ENCODE assay signal across 31 cellular contexts in genomic region chr7:132622081-132622480, GRCh38. TPM values are rescaled to one million over a fixed set of nuclear protein-coding genes. Genes with fewer than 3 reads are reported as not detected.
"Had no signal": no experiment of that assay in that cellular context is flagged by ENCODE, and none has a peak within 500 bp of the region (broad histone marks: within the 10 kb centered on the region; RNA-seq: fewer than 3 reads in every experiment).

No MANE protein-coding gene starts in this region.

- H3K9me3 Mint-ChIP-seq: activated B cell treated with CpG ODN at 0.5 μM for 24 hours; activated CD4-positive, alpha-beta memory T cell treated with anti-CD3 and anti-CD28 coated beads for 36 hours; activated naive CD4-positive, alpha-beta T cell treated with anti-CD3 and anti-CD28 coated beads, Interleukin-2, amount 10 ng/mL, durations not matched to agents 7 days and 5 days; activated naive CD8-positive, alpha-beta T cell treated with anti-CD3 and anti-CD28 coated beads, Interleukin-2, amount 50 U/mL, for 24 hours; central memory CD8-positive, alpha-beta T cell had no signal

- ATAC-seq: activated CD8-positive, alpha-beta memory T cell treated with anti-CD3 and anti-CD28 coated beads, Interleukin-2, amount 10 ng/mL, durations not matched to agents 7 days and 5 days; activated naive CD8-positive, alpha-beta T cell treated with anti-CD3 and anti-CD28 coated beads, Interleukin-2, amount 50 U/mL, for 24 hours; Right ventricle myocardium inferior had no signal

- H3K36me3 Mint-ChIP-seq: activated CD4-positive, alpha-beta memory T cell treated with anti-CD3 and anti-CD28 coated beads for 36 hours; activated CD8-positive, alpha-beta memory T cell treated with anti-CD3 and anti-CD28 coated beads, Interleukin-2, amount 10 ng/mL, durations not matched to agents 7 days and 5 days; activated naive CD4-positive, alpha-beta T cell treated with anti-CD3 and anti-CD28 coated beads, Interleukin-2, amount 10 ng/mL, durations not matched to agents 7 days and 5 days; activated naive CD8-positive, alpha-beta T cell had no signal

- H3K27me3 Mint-ChIP-seq: activated naive CD8-positive, alpha-beta T cell; activated naive CD8-positive, alpha-beta T cell treated with anti-CD3 and anti-CD28 coated beads, Interleukin-2, amount 50 U/mL, for 24 hours had no signal

- H3K27ac Mint-ChIP-seq: activated B cell treated with CpG ODN at 0.5 μM for 24 hours; activated CD4-positive, alpha-beta memory T cell treated with anti-CD3 and anti-CD28 coated beads for 36 hours; activated CD8-positive, alpha-beta memory T cell treated with anti-CD3 and anti-CD28 coated beads, Interleukin-2, amount 10 ng/mL, durations not matched to agents 7 days and 5 days; activated naive CD4-positive, alpha-beta T cell treated with anti-CD3 and anti-CD28 coated beads, Interleukin-2, amount 10 ng/mL, durations not matched to agents 7 days and 5 days; activated naive CD8-positive, alpha-beta T cell; activated naive CD8-positive, alpha-beta T cell treated with anti-CD3 and anti-CD28 coated beads, Interleukin-2, amount 50 U/mL, for 24 hours had no signal

- H3K4me3 ChIP-seq: PC-9 had no signal

- H3K4me3 Mint-ChIP-seq: activated B cell treated with CpG ODN at 0.5 μM for 24 hours; activated CD4-positive, alpha-beta memory T cell treated with anti-CD3 and anti-CD28 coated beads for 36 hours; activated CD8-positive, alpha-beta memory T cell treated with anti-CD3 and anti-CD28 coated beads, Interleukin-2, amount 10 ng/mL, durations not matched to agents 7 days and 5 days; activated naive CD4-positive, alpha-beta T cell treated with anti-CD3 and anti-CD28 coated beads, Interleukin-2, amount 10 ng/mL, durations not matched to agents 7 days and 5 days; activated naive CD8-positive, alpha-beta T cell; activated naive CD8-positive, alpha-beta T cell treated with anti-CD3 and anti-CD28 coated beads, Interleukin-2, amount 50 U/mL, for 24 hours; central memory CD8-positive, alpha-beta T cell had no signal

- DNase-seq: activated B cell treated with CpG ODN at 0.5 μM for 24 hours; activated CD4-positive, alpha-beta memory T cell treated with anti-CD3 and anti-CD28 coated beads for 36 hours; activated CD4-positive, alpha-beta T cell treated with anti-CD3 and anti-CD28 coated beads for 4 hours; activated CD4-positive, alpha-beta T cell treated with anti-CD3 and anti-CD28 coated beads, Interleukin-2, amount 50 U/mL, for 1 hour; activated CD4-positive, CD25-positive, alpha-beta regulatory T cell treated with anti-CD3 and anti-CD28 coated beads, Interleukin-2, amount 50 U/mL, for 72 hours; activated CD8-positive, alpha-beta memory T cell treated with anti-CD3 and anti-CD28 coated beads for 24 hours; activated CD8-positive, alpha-beta memory T cell treated with anti-CD3 and anti-CD28 coated beads, Interleukin-2, amount 10 ng/mL, durations not matched to agents 7 days and 5 days; activated CD8-positive, alpha-beta memory T cell treated with anti-CD3 and anti-CD28 coated beads, Interleukin-2, amount 50 U/mL, for 48 hours; activated effector memory CD4-positive, alpha-beta T cell treated with Interleukin-2 at 50 U/mL for 16 hours; activated naive CD4-positive, alpha-beta T cell treated with anti-CD3 and anti-CD28 coated beads, Interleukin-2, amount 10 ng/mL, durations not matched to agents 7 days and 5 days; activated naive CD8-positive, alpha-beta T cell treated with anti-CD3 and anti-CD28 coated beads, Interleukin-2, amount 50 U/mL, for 24 hours; activated T-cell treated with anti-CD3 and anti-CD28 coated beads, Interleukin-2, amount 50 U/mL, for 48 hours; anterior cingulate cortex; brain microvascular endothelial cell; NCI-H1092 treated with DMSO at 0.1 percent for 48 hours; NCI-H1417; NCI-H187 treated with DMSO at 0.1 percent for 48 hours; NCI-H2081; NCI-H2171 treated with DMSO at 0.1 percent for 48 hours; NCI-H2227 treated with DMSO at 0.1 percent for 48 hours; NCI-H446; NCI-H510A treated with DMSO at 0.1 percent for 48 hours; NCI-H69; PC-9; SW 1271; T-helper 1 cell; T-helper 2 cell; T-helper 9 cell had no signal

- H3K4me1 Mint-ChIP-seq: activated B cell treated with CpG ODN at 0.5 μM for 24 hours; activated CD8-positive, alpha-beta memory T cell treated with anti-CD3 and anti-CD28 coated beads, Interleukin-2, amount 10 ng/mL, durations not matched to agents 7 days and 5 days; activated naive CD4-positive, alpha-beta T cell treated with anti-CD3 and anti-CD28 coated beads, Interleukin-2, amount 10 ng/mL, durations not matched to agents 7 days and 5 days; activated naive CD8-positive, alpha-beta T cell treated with anti-CD3 and anti-CD28 coated beads, Interleukin-2, amount 50 U/mL, for 24 hours; central memory CD8-positive, alpha-beta T cell had no signal

RNA-seq across cellular contexts. Expression of gene PLXNA4, which starts 45.8 kb away (rescaled TPM):
- total RNA-seq: activated B cell treated with CpG ODN at 0.5 μM for 24 hours had no signal
